In the genomic region with DNA sequence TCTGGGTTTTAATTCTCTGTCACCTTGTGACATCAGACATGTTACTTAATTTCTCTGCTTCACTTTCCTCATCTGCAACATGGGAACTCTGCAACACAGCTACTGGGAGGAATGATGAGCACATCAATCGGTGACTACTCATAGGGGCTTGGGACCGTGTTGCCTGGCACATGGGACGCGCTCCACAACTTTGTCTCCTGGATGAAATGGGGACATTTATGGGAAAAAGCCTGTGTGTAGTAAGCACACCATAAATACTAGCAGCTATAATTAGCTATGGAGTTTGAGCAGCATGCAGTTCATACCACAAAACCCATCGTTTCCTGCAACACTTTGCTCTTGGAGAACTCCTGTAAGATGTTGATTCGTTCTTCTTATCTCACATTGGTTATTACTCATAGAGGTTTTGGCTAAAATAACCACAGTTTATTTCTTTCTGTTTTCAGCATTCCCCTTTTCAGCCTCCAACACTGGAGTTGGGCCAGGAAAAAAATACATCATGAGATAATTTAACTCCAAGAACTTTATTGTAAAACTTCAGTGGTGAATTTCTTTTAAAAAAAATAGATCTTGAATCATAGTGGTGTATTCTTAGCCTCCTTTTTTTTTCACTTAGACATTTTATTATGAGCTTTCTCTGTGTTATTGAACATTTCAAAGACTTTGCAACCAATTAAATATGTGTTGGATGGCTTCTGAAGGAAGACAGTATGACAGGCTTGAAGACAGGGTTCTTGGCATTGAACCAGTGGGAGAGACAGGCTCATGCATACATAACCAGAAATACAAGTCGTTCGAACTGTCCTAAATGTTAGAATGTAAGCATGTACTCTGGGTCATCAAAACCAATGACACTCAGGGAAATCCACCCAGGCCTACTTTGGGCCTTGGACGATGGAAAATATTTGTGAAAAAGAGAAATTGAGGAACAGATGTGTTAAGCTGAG, we compare ENCODE assay signal across 1 cellular context.
TF ChIP-seq lines count a peak whose summit lies in the region.

No MANE protein-coding gene starts in this region.

TF ChIP-seq in GM12878, 131 proteins besides CTCF, POLR2A, EP300 and RAD21 (continued from another document):
- TF ChIP-seq, protein P1, sequence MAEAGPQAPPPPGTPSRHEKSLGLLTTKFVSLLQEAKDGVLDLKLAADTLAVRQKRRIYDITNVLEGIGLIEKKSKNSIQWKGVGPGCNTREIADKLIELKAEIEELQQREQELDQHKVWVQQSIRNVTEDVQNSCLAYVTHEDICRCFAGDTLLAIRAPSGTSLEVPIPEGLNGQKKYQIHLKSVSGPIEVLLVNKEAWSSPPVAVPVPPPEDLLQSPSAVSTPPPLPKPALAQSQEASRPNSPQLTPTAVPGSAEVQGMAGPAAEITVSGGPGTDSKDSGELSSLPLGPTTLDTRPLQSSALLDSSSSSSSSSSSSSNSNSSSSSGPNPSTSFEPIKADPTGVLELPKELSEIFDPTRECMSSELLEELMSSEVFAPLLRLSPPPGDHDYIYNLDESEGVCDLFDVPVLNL (IDR thresholded peaks at IDR 0.05; ENCODE audit: low read depth, low read length) = no peak
- TF ChIP-seq MYC (IDR thresholded peaks at IDR 0.05; ENCODE audit: insufficient read depth, insufficient read length, insufficient replicate concordance, low read length, severe bottlenecking) (no peak), MXI1 (IDR thresholded peaks at IDR 0.05; ENCODE audit: low read depth, low read length) (no peak), IKZF1 (conservative IDR thresholded peaks at IDR 0.05) (peak; percentile 93), EZH2 (IDR thresholded peaks at IDR 0.05; ENCODE audit: borderline replicate concordance, control insufficient read depth, low read depth, low read length) (no peak), NR2C2 (IDR thresholded peaks at IDR 0.05; ENCODE audit: borderline replicate concordance, control insufficient read depth, insufficient read length, low read depth) (no peak), BHLHE40 (IDR thresholded peaks at IDR 0.05; ENCODE audit: borderline replicate concordance in 1 of 2, low read depth in 2 of 2, low read length in 1 of 2) (peak; percentile 45 to 72; a peak in 3 of 4 replicates), PML (IDR thresholded peaks at IDR 0.05; ENCODE audit: low read length) (no peak), GATAD2B (conservative IDR thresholded peaks at IDR 0.05; ENCODE audit: low read depth) (0 out of 2 replicates have a peak, but pooled peaks have one; percentile 18), YBX1 (IDR thresholded peaks at IDR 0.05) (no peak), HDAC2 (IDR thresholded peaks at IDR 0.05) (no peak), TBL1XR1 (IDR thresholded peaks at IDR 0.05; ENCODE audit: low read depth, low read length) (peak; percentile 65; the same call in 1 of the 2 replicates), MTA3 (IDR thresholded peaks at IDR 0.05; ENCODE audit: borderline replicate concordance, low read length) (peak; percentile 87; the same call in 1 of the 2 replicates), CREM (IDR thresholded peaks at IDR 0.05; ENCODE audit: low read depth) (peak; percentile 67; the same call in 1 of the 2 replicates), SUPT20H (IDR thresholded peaks at IDR 0.05; ENCODE audit: borderline replicate concordance, control insufficient read depth, low read depth, low read length) (no peak), ZNF274 (IDR thresholded peaks at IDR 0.05; ENCODE audit: insufficient read depth, insufficient read length) (no peak), LARP7 (IDR thresholded peaks at IDR 0.05) (peak; percentile 16; the same call in 1 of the 2 replicates), CREB1 (IDR thresholded peaks at IDR 0.05; ENCODE audit: low read depth) (0 out of 2 replicates have a peak, but pooled peaks have one; percentile 18), ZNF207 (IDR thresholded peaks at IDR 0.05; ENCODE audit: borderline replicate concordance) (no peak), ZNF384 (IDR thresholded peaks at IDR 0.05; ENCODE audit: borderline replicate concordance, low read depth, low read length) (peak; percentile 22; the same call in 1 of the 2 replicates), ETV6 (conservative IDR thresholded peaks at IDR 0.05 in 1 of 2, IDR thresholded peaks at IDR 0.05 in 1 of 2; ENCODE audit: borderline replicate concordance in 1 of 2, low read depth in 1 of 2) (peak in 1 of 2 experiments; percentile 83; a peak in 2 of 4 replicates), PAX8 (IDR thresholded peaks at IDR 0.05) (0 out of 2 replicates have a peak, but pooled peaks have one; percentile 61), CBFB (IDR thresholded peaks at IDR 0.05; ENCODE audit: low read depth) (peak; percentile 89), TCF3 (IDR thresholded peaks at IDR 0.05; ENCODE audit: borderline replicate concordance, insufficient read depth, low read depth, low read length) (no peak), RAD51 (IDR thresholded peaks at IDR 0.05) (no peak), TAF1 (IDR thresholded peaks at IDR 0.05; ENCODE audit: borderline replicate concordance, low read depth, low read length) (no peak), ZNF217 (IDR thresholded peaks at IDR 0.05) (peak; percentile 80), EGR1 (IDR thresholded peaks at IDR 0.05; ENCODE audit: borderline replicate concordance in 1 of 2, low read depth in 2 of 2, low read length in 2 of 2) (no peak), JUNB (IDR thresholded peaks at IDR 0.05) (peak; percentile 78), SMARCA5 (IDR thresholded peaks at IDR 0.05) (no peak), NBN (IDR thresholded peaks at IDR 0.05) (no peak), BCL11A (IDR thresholded peaks at IDR 0.05; ENCODE audit: low read depth, low read length) (peak; percentile 84), SREBF1 (IDR thresholded peaks at IDR 0.05; ENCODE audit: low read length) (no peak), IRF4 (IDR thresholded peaks at IDR 0.05; ENCODE audit: low read depth, low read length) (peak; percentile 72; the same call in 1 of the 2 replicates), DPF2 (IDR thresholded peaks at IDR 0.05) (peak; percentile 74; the same call in 1 of the 2 replicates), YY1 (IDR thresholded peaks at IDR 0.05; ENCODE audit: low read depth, low read length) (no peak), SRF (IDR thresholded peaks at IDR 0.05; ENCODE audit: low read depth in 2 of 2, low read length in 2 of 2) (no peak)
- TF ChIP-seq, protein P2, sequence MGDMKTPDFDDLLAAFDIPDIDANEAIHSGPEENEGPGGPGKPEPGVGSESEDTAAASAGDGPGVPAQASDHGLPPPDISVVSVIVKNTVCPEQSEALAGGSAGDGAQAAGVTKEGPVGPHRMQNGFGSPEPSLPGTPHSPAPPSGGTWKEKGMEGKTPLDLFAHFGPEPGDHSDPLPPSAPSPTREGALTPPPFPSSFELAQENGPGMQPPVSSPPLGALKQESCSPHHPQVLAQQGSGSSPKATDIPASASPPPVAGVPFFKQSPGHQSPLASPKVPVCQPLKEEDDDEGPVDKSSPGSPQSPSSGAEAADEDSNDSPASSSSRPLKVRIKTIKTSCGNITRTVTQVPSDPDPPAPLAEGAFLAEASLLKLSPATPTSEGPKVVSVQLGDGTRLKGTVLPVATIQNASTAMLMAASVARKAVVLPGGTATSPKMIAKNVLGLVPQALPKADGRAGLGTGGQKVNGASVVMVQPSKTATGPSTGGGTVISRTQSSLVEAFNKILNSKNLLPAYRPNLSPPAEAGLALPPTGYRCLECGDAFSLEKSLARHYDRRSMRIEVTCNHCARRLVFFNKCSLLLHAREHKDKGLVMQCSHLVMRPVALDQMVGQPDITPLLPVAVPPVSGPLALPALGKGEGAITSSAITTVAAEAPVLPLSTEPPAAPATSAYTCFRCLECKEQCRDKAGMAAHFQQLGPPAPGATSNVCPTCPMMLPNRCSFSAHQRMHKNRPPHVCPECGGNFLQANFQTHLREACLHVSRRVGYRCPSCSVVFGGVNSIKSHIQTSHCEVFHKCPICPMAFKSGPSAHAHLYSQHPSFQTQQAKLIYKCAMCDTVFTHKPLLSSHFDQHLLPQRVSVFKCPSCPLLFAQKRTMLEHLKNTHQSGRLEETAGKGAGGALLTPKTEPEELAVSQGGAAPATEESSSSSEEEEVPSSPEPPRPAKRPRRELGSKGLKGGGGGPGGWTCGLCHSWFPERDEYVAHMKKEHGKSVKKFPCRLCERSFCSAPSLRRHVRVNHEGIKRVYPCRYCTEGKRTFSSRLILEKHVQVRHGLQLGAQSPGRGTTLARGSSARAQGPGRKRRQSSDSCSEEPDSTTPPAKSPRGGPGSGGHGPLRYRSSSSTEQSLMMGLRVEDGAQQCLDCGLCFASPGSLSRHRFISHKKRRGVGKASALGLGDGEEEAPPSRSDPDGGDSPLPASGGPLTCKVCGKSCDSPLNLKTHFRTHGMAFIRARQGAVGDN (IDR thresholded peaks at IDR 0.05) = no peak
- TF ChIP-seq, protein P3, sequence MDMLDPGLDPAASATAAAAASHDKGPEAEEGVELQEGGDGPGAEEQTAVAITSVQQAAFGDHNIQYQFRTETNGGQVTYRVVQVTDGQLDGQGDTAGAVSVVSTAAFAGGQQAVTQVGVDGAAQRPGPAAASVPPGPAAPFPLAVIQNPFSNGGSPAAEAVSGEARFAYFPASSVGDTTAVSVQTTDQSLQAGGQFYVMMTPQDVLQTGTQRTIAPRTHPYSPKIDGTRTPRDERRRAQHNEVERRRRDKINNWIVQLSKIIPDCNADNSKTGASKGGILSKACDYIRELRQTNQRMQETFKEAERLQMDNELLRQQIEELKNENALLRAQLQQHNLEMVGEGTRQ (IDR thresholded peaks at IDR 0.05; ENCODE audit: borderline replicate concordance, low read depth, low read length) = no peak
- TF ChIP-seq, protein P4, sequence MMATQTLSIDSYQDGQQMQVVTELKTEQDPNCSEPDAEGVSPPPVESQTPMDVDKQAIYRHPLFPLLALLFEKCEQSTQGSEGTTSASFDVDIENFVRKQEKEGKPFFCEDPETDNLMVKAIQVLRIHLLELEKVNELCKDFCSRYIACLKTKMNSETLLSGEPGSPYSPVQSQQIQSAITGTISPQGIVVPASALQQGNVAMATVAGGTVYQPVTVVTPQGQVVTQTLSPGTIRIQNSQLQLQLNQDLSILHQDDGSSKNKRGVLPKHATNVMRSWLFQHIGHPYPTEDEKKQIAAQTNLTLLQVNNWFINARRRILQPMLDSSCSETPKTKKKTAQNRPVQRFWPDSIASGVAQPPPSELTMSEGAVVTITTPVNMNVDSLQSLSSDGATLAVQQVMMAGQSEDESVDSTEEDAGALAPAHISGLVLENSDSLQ (IDR thresholded peaks at IDR 0.05) = no peak
TF ChIP-seq in GM12878: peak in this region for 45.
